1 cellular context compared by ENCODE assay signal in the genomic region with DNA sequence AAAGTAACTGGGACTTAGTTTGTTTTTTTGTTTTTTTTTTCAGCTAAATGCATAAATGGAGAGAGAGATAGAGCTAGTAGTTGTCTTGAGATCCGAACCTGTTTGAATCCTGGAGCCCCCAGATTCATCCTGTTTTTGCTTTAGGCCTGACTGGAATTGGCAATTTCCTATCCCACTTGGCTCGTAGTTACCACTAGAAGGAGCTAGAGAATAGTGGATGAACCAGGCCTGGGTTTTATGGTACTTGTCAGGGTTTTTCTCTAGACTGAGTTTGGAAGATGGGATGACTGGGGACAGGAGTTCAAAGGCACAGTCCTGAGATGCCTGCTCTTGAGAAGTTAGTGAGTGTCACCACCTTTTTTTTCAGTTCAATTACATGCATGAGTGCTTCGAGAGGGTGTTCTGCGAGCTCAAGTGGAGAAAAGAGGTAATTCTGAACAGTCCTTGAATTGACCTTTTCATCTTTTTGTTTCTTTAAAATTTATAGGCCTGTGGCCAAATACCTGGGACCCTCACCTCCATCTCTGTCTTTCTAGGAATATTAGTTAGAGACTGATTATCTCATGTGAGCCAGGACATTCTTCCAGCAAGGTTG.
TF ChIP-seq lines count a peak whose summit lies in the region.

No MANE protein-coding gene starts in this region.

TF ChIP-seq in HCT116, 20 proteins besides CTCF, POLR2A, EP300 and RAD21 (continued from another document):
- TF ChIP-seq, protein P1, sequence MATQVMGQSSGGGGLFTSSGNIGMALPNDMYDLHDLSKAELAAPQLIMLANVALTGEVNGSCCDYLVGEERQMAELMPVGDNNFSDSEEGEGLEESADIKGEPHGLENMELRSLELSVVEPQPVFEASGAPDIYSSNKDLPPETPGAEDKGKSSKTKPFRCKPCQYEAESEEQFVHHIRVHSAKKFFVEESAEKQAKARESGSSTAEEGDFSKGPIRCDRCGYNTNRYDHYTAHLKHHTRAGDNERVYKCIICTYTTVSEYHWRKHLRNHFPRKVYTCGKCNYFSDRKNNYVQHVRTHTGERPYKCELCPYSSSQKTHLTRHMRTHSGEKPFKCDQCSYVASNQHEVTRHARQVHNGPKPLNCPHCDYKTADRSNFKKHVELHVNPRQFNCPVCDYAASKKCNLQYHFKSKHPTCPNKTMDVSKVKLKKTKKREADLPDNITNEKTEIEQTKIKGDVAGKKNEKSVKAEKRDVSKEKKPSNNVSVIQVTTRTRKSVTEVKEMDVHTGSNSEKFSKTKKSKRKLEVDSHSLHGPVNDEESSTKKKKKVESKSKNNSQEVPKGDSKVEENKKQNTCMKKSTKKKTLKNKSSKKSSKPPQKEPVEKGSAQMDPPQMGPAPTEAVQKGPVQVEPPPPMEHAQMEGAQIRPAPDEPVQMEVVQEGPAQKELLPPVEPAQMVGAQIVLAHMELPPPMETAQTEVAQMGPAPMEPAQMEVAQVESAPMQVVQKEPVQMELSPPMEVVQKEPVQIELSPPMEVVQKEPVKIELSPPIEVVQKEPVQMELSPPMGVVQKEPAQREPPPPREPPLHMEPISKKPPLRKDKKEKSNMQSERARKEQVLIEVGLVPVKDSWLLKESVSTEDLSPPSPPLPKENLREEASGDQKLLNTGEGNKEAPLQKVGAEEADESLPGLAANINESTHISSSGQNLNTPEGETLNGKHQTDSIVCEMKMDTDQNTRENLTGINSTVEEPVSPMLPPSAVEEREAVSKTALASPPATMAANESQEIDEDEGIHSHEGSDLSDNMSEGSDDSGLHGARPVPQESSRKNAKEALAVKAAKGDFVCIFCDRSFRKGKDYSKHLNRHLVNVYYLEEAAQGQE (IDR thresholded peaks at IDR 0.05; ENCODE audit: low read depth), result no peak
- no peak for TF ChIP-seq SIN3A (IDR thresholded peaks at IDR 0.05; ENCODE audit: low read depth)
- no peak for TF ChIP-seq ZNF274 (IDR thresholded peaks at IDR 0.05; ENCODE audit: low read depth, low read length)
- no peak for TF ChIP-seq ELF1 (IDR thresholded peaks at IDR 0.05; ENCODE audit: borderline replicate concordance, low read depth)
